ENCODE assay signal across 8 cellular contexts in genomic region chr11:33256031-33256807, GRCh38. TPM values are rescaled to one million over a fixed set of nuclear protein-coding genes. Genes with fewer than 3 reads are reported as not detected.
DNase-seq lines count a peak whose midpoint lies in the region; ATAC-seq and TF ChIP-seq lines count a peak whose summit lies in the region.

No MANE protein-coding gene starts in this region.

- H3K9me3 ChIP-seq in mucosa of stomach (ENCODE audit: control insufficient read depth, low read length), result no peaks in the 10 kb centered on the region

- TF ChIP-seq CTCF in NB4 (IDR thresholded peaks at IDR 0.05; ENCODE audit: low read depth, low read length) (no peak), cardiac fibroblast (IDR thresholded peaks at IDR 0.05; ENCODE audit: low read depth, low read length) (no peak)

- peaks cover 5% of the 10 kb centered on the region for H3K4me1 ChIP-seq in mucosa of stomach (ENCODE audit: control insufficient read depth, insufficient read depth, low read length)

- peak overlapping the region; percentile 100 for H3K9ac ChIP-seq in mucosa of stomach (ENCODE audit: low read length)

- H3K4me3 ChIP-seq in NB4 (ENCODE audit: low read depth, low read length), result peak overlapping the region; percentile 73
- peak overlapping the region; percentile 47 to 90 for H3K4me3 ChIP-seq in cardiac fibroblast (replicated peaks in 1 of 2; ENCODE audit: low read depth in 2 of 2, low read length in 2 of 2)
- H3K4me3 ChIP-seq in mucosa of stomach (ENCODE audit: low read length), result peak overlapping the region; percentile 66

- no peak for TF ChIP-seq POLR2A in NB4 (IDR thresholded peaks at IDR 0.05; ENCODE audit: extremely low read depth, insufficient read length)

- no peaks in the 10 kb centered on the region for H3K36me3 ChIP-seq in mucosa of stomach (ENCODE audit: control insufficient read depth, insufficient read depth, low read length)

- no peaks in the 10 kb centered on the region for H3K27me3 ChIP-seq in mucosa of stomach (ENCODE audit: control insufficient read depth, insufficient read depth, low read length)

- DNase-seq in Caki2 (ENCODE audit: low read depth), result peak; percentile 32
- DNase-seq in NB4 (ENCODE audit: low read depth), result no peak
- DNase-seq in cardiac fibroblast (ENCODE audit: low read depth in 2 of 2), result no peak
- DNase-seq in effector CD8-positive, alpha-beta T cell (lab: John Stamatoyannopoulos, UW), result no peak
- no peak for DNase-seq in stimulated activated CD4-positive, alpha-beta T cell treated with anti-CD3 and anti-CD28 coated beads, Interleukin-15, amount 100 ng/mL, for 24 hours
- DNase-seq in DMS153 (lab: John Stamatoyannopoulos, UW), result no peak

- in situ Hi-C loops in Caki2 (cut with HindIII; ENCODE audit: low pct_unique_long_range_greater_than_20kb, low sequenced_read_pairs), result no loop called here

- no peak for ATAC-seq in GM21367 (IDR thresholded peaks at IDR 0.05; ENCODE audit: unreplicated experiment)

RNA-seq across cellular contexts. Expression of gene HIPK3, which starts 1.0 kb away (rescaled TPM):
- 42.3 and 51.2 TPM in 2 replicates for total RNA-seq in Caki2 (2014; rRNA removed; shearing (Covaris generic); ENCODE audit: low replicate concordance)
